In genomic region chr7:66429498-66430163, GRCh38 we compare ENCODE assay signal across 3 cellular contexts.
TF ChIP-seq lines count a peak whose summit lies in the region.

No MANE protein-coding gene starts in this region.

TF ChIP-seq in A549, 52 proteins besides CTCF, POLR2A, EP300 and RAD21:
- no peak for TF ChIP-seq ZSCAN20 (CRISPR knock-in tag; IDR thresholded peaks at IDR 0.05)
- TF ChIP-seq FOSL2 (IDR thresholded peaks at IDR 0.05): no peak
- 0 out of 2 replicates have a peak, but pooled peaks have one; percentile 10 for TF ChIP-seq FOSL2 (CRISPR knock-in tag; IDR thresholded peaks at IDR 0.05)

TF ChIP-seq in IMR-90, 13 proteins besides CTCF, POLR2A, EP300 and RAD21:
- TF ChIP-seq ELK1 (IDR thresholded peaks at IDR 0.05; ENCODE audit: borderline replicate concordance, low read depth, low read length) (no peak), MAZ (IDR thresholded peaks at IDR 0.05; ENCODE audit: borderline replicate concordance, low read depth, low read length) (no peak), SMC3 (IDR thresholded peaks at IDR 0.05; ENCODE audit: low read depth, low read length) (no peak), MAFK (IDR thresholded peaks at IDR 0.05; ENCODE audit: low read depth, low read length) (no peak), FOS (IDR thresholded peaks at IDR 0.05; ENCODE audit: low read depth, low read length) (no peak), CHD1 (IDR thresholded peaks at IDR 0.05; ENCODE audit: low read depth, low read length) (no peak), BHLHE40 (IDR thresholded peaks at IDR 0.05; ENCODE audit: low read depth, low read length) (no peak)

TF ChIP-seq in HepG2, 621 proteins besides CTCF, POLR2A, EP300 and RAD21:
- TF ChIP-seq ATF7 (IDR thresholded peaks at IDR 0.05) (no peak), ATF7 (CRISPR knock-in tag; IDR thresholded peaks at IDR 0.05) (no peak), PHF5A (CRISPR knock-in tag; IDR thresholded peaks at IDR 0.05; ENCODE audit: low read depth, unreplicated experiment) (no peak), STAG1 (CRISPR knock-in tag; IDR thresholded peaks at IDR 0.05) (no peak), HMG20B (CRISPR knock-in tag; conservative IDR thresholded peaks at IDR 0.05) (no peak), HOXA9 (CRISPR knock-in tag; IDR thresholded peaks at IDR 0.05; ENCODE audit: borderline replicate concordance) (no peak), REL (CRISPR knock-in tag; conservative IDR thresholded peaks at IDR 0.05) (no peak), ZNF563 (CRISPR knock-in tag; IDR thresholded peaks at IDR 0.05) (no peak), ZNF407 (CRISPR knock-in tag; IDR thresholded peaks at IDR 0.05; ENCODE audit: not compliant biosample characterization) (no peak), ZNF879 (CRISPR knock-in tag; IDR thresholded peaks at IDR 0.05) (no peak), CHD2 (IDR thresholded peaks at IDR 0.05; ENCODE audit: low read depth, low read length) (no peak), ZNF569 (CRISPR knock-in tag; IDR thresholded peaks at IDR 0.05; ENCODE audit: borderline replicate concordance) (no peak), CREB3 (CRISPR knock-in tag; IDR thresholded peaks at IDR 0.05) (no peak), U2AF2 (IDR thresholded peaks at IDR 0.05; ENCODE audit: low read depth, low read length) (no peak), RNF2 (conservative IDR thresholded peaks at IDR 0.05; ENCODE audit: low read depth) (no peak)
- TF ChIP-seq, protein P1, sequence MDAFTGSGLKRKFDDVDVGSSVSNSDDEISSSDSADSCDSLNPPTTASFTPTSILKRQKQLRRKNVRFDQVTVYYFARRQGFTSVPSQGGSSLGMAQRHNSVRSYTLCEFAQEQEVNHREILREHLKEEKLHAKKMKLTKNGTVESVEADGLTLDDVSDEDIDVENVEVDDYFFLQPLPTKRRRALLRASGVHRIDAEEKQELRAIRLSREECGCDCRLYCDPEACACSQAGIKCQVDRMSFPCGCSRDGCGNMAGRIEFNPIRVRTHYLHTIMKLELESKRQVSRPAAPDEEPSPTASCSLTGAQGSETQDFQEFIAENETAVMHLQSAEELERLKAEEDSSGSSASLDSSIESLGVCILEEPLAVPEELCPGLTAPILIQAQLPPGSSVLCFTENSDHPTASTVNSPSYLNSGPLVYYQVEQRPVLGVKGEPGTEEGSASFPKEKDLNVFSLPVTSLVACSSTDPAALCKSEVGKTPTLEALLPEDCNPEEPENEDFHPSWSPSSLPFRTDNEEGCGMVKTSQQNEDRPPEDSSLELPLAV (CRISPR knock-in tag; conservative IDR thresholded peaks at IDR 0.05; ENCODE audit: low read depth): no peak
